Comparison of ENCODE assay signal across 1 cellular context in the genomic region with DNA sequence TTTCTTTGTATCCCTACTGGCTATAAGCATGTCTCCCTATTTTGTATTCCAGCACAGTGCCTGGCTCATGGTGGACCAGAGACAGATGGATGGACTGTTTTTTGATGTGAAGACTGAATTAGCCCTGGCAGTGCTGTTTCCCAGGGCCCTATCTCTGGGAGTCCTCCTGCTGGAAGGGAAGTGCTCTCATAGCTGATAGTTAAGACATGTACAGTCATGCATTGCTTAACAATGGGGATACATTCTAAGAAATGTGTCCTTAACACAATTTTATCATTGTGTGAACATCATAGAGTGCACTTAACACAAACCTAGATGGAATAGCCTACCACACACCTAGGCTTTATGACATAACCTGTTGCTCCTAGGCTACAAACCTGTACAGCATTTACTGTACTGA.
TF ChIP-seq lines count a peak whose summit lies in the region.

No MANE protein-coding gene starts in this region.

TF ChIP-seq in K562, 482 proteins besides CTCF, POLR2A, EP300 and RAD21 (continued from another document and continues in another):
- TF ChIP-seq, protein P1, sequence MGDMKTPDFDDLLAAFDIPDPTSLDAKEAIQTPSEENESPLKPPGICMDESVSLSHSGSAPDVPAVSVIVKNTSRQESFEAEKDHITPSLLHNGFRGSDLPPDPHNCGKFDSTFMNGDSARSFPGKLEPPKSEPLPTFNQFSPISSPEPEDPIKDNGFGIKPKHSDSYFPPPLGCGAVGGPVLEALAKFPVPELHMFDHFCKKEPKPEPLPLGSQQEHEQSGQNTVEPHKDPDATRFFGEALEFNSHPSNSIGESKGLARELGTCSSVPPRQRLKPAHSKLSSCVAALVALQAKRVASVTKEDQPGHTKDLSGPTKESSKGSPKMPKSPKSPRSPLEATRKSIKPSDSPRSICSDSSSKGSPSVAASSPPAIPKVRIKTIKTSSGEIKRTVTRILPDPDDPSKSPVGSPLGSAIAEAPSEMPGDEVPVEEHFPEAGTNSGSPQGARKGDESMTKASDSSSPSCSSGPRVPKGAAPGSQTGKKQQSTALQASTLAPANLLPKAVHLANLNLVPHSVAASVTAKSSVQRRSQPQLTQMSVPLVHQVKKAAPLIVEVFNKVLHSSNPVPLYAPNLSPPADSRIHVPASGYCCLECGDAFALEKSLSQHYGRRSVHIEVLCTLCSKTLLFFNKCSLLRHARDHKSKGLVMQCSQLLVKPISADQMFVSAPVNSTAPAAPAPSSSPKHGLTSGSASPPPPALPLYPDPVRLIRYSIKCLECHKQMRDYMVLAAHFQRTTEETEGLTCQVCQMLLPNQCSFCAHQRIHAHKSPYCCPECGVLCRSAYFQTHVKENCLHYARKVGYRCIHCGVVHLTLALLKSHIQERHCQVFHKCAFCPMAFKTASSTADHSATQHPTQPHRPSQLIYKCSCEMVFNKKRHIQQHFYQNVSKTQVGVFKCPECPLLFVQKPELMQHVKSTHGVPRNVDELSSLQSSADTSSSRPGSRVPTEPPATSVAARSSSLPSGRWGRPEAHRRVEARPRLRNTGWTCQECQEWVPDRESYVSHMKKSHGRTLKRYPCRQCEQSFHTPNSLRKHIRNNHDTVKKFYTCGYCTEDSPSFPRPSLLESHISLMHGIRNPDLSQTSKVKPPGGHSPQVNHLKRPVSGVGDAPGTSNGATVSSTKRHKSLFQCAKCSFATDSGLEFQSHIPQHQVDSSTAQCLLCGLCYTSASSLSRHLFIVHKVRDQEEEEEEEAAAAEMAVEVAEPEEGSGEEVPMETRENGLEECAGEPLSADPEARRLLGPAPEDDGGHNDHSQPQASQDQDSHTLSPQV (IDR thresholded peaks at IDR 0.05), result 0 out of 2 replicates have a peak, but pooled peaks have one; percentile 35
- no peak for TF ChIP-seq ZBED1 (IDR thresholded peaks at IDR 0.05)
- TF ChIP-seq, protein P2, sequence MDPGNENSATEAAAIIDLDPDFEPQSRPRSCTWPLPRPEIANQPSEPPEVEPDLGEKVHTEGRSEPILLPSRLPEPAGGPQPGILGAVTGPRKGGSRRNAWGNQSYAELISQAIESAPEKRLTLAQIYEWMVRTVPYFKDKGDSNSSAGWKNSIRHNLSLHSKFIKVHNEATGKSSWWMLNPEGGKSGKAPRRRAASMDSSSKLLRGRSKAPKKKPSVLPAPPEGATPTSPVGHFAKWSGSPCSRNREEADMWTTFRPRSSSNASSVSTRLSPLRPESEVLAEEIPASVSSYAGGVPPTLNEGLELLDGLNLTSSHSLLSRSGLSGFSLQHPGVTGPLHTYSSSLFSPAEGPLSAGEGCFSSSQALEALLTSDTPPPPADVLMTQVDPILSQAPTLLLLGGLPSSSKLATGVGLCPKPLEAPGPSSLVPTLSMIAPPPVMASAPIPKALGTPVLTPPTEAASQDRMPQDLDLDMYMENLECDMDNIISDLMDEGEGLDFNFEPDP (CRISPR knock-in tag; IDR thresholded peaks at IDR 0.05), result no peak
- no peak for TF ChIP-seq SNIP1 (IDR thresholded peaks at IDR 0.05; ENCODE audit: low read depth)
- TF ChIP-seq PRPF4 (IDR thresholded peaks at IDR 0.05; ENCODE audit: insufficient read depth, low read depth, low read length, poor library complexity, severe bottlenecking), result no peak
- TF ChIP-seq, protein P3, sequence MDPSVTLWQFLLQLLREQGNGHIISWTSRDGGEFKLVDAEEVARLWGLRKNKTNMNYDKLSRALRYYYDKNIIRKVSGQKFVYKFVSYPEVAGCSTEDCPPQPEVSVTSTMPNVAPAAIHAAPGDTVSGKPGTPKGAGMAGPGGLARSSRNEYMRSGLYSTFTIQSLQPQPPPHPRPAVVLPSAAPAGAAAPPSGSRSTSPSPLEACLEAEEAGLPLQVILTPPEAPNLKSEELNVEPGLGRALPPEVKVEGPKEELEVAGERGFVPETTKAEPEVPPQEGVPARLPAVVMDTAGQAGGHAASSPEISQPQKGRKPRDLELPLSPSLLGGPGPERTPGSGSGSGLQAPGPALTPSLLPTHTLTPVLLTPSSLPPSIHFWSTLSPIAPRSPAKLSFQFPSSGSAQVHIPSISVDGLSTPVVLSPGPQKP (CRISPR knock-in tag; IDR thresholded peaks at IDR 0.05), result no peak
- no peak for TF ChIP-seq MED1 (CRISPR knock-in tag; IDR thresholded peaks at IDR 0.05; ENCODE audit: borderline replicate concordance)
- TF ChIP-seq ILK (tag; IDR thresholded peaks at IDR 0.05; ENCODE audit: borderline replicate concordance, low read depth), result no peak
- TF ChIP-seq MTA3 (IDR thresholded peaks at IDR 0.05; ENCODE audit: borderline replicate concordance), result no peak
- TF ChIP-seq BCOR (IDR thresholded peaks at IDR 0.05), result no peak
- TF ChIP-seq, protein P4, sequence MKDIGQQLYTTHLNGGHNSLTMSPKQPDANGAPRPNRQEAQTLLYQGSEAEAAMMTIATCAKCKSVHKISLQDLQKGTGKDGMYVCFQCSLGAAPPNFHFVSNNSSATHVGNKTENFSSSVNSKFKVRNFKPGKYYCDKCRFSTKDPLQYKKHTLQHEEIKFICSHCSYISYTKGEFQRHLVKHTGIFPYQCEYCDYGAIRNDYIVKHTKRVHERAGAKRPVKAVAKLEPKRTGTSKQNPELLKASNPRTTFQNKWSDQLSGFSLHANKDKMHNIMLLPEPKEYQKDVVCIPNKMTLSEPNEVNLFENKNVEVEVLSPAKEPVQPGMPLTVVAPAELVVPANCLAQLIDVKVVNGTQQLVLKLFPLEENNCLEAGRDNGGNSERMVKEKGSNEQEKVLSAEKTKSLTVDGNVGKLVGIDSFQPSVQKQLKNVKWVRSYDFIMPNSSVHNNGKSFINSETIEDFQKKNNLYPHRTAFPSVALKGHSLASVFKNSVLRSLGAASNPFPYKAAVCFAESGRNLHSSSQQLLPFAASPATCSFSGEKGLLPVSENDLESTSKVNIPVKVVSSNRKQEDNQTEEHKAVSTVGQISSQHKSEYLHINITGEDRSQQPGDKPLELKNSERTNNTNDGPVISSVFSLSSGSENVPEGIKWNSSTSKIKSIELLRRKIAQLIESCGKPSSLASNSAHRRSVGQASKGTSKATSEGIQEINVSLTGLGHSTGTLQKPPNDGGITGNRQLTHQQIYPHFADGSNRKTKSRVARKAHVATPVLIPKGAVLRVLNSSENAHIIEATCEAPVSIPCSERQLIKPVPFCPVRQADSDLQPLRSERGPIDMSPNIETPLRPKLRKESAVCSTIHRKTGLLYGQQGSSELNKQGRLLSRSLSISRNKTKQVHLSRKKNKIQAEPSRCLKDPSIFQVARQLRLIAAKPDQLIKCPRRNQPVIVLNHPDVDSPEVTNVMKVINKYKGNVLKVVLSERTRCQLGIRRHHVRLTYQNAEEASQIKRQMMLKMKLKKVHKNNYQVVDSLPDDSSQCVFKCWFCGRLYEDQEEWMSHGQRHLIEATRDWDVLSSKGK (CRISPR knock-in tag; IDR thresholded peaks at IDR 0.05), result no peak
- TF ChIP-seq, protein P5, sequence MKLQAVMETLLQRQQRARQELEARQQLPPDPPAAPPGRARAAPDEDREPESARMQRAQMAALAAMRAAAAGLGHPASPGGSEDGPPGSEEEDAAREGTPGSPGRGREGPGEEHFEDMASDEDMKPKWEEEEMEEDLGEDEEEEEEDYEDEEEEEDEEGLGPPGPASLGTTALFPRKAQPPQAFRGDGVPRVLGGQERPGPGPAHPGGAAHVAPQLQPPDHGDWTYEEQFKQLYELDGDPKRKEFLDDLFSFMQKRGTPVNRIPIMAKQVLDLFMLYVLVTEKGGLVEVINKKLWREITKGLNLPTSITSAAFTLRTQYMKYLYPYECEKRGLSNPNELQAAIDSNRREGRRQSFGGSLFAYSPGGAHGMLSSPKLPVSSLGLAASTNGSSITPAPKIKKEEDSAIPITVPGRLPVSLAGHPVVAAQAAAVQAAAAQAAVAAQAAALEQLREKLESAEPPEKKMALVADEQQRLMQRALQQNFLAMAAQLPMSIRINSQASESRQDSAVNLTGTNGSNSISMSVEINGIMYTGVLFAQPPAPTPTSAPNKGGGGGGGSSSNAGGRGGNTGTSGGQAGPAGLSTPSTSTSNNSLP (IDR thresholded peaks at IDR 0.05; ENCODE audit: borderline replicate concordance, low read depth, low read length), result no peak
- TF ChIP-seq C11orf30 (IDR thresholded peaks at IDR 0.05; ENCODE audit: low read depth), result peak; percentile 42
- no peak for TF ChIP-seq TAF9B (IDR thresholded peaks at IDR 0.05; ENCODE audit: partially characterized antibody)
- TF ChIP-seq ZNF589 (CRISPR knock-in tag; IDR thresholded peaks at IDR 0.05; ENCODE audit: low read depth), result no peak
- TF ChIP-seq CREB1 (IDR thresholded peaks at IDR 0.05), result no peak
- no peak for TF ChIP-seq CREB1 (CRISPR knock-in tag; IDR thresholded peaks at IDR 0.05)
- peak; percentile 63; the same call in 1 of the 2 replicates for TF ChIP-seq MAFG (tag; conservative IDR thresholded peaks at IDR 0.05)
- TF ChIP-seq, protein P6, sequence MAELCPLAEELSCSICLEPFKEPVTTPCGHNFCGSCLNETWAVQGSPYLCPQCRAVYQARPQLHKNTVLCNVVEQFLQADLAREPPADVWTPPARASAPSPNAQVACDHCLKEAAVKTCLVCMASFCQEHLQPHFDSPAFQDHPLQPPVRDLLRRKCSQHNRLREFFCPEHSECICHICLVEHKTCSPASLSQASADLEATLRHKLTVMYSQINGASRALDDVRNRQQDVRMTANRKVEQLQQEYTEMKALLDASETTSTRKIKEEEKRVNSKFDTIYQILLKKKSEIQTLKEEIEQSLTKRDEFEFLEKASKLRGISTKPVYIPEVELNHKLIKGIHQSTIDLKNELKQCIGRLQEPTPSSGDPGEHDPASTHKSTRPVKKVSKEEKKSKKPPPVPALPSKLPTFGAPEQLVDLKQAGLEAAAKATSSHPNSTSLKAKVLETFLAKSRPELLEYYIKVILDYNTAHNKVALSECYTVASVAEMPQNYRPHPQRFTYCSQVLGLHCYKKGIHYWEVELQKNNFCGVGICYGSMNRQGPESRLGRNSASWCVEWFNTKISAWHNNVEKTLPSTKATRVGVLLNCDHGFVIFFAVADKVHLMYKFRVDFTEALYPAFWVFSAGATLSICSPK (IDR thresholded peaks at IDR 0.05; ENCODE audit: borderline replicate concordance), result no peak
- no peak for TF ChIP-seq ZNF165 (CRISPR knock-in tag; IDR thresholded peaks at IDR 0.05; ENCODE audit: borderline replicate concordance)
- peak; percentile 52 for TF ChIP-seq MAFF (IDR thresholded peaks at IDR 0.05; ENCODE audit: low read length)
- TF ChIP-seq SMC3 (conservative IDR thresholded peaks at IDR 0.05; ENCODE audit: insufficient read depth, low read depth, low read length), result no peak
- TF ChIP-seq, protein P7, sequence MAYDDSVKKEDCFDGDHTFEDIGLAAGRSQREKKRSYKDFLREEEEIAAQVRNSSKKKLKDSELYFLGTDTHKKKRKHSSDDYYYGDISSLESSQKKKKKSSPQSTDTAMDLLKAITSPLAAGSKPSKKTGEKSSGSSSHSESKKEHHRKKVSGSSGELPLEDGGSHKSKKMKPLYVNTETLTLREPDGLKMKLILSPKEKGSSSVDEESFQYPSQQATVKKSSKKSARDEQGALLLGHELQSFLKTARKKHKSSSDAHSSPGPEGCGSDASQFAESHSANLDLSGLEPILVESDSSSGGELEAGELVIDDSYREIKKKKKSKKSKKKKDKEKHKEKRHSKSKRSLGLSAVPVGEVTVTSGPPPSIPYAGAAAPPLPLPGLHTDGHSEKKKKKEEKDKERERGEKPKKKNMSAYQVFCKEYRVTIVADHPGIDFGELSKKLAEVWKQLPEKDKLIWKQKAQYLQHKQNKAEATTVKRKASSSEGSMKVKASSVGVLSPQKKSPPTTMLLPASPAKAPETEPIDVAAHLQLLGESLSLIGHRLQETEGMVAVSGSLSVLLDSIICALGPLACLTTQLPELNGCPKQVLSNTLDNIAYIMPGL (CRISPR knock-in tag; IDR thresholded peaks at IDR 0.05), result no peak
- TF ChIP-seq, protein P8, sequence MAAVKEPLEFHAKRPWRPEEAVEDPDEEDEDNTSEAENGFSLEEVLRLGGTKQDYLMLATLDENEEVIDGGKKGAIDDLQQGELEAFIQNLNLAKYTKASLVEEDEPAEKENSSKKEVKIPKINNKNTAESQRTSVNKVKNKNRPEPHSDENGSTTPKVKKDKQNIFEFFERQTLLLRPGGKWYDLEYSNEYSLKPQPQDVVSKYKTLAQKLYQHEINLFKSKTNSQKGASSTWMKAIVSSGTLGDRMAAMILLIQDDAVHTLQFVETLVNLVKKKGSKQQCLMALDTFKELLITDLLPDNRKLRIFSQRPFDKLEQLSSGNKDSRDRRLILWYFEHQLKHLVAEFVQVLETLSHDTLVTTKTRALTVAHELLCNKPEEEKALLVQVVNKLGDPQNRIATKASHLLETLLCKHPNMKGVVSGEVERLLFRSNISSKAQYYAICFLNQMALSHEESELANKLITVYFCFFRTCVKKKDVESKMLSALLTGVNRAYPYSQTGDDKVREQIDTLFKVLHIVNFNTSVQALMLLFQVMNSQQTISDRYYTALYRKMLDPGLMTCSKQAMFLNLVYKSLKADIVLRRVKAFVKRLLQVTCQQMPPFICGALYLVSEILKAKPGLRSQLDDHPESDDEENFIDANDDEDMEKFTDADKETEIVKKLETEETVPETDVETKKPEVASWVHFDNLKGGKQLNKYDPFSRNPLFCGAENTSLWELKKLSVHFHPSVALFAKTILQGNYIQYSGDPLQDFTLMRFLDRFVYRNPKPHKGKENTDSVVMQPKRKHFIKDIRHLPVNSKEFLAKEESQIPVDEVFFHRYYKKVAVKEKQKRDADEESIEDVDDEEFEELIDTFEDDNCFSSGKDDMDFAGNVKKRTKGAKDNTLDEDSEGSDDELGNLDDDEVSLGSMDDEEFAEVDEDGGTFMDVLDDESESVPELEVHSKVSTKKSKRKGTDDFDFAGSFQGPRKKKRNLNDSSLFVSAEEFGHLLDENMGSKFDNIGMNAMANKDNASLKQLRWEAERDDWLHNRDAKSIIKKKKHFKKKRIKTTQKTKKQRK (IDR thresholded peaks at IDR 0.05; ENCODE audit: borderline replicate concordance, low read depth, low read length), result no peak
- TF ChIP-seq SPI1 (IDR thresholded peaks at IDR 0.05; ENCODE audit: borderline replicate concordance, low read depth, low read length), result peak; percentile 60; the same call in 1 of the 2 replicates
- TF ChIP-seq FOXK1 (CRISPR knock-in tag; IDR thresholded peaks at IDR 0.05; ENCODE audit: borderline replicate concordance), result no peak
- TF ChIP-seq, protein P9, sequence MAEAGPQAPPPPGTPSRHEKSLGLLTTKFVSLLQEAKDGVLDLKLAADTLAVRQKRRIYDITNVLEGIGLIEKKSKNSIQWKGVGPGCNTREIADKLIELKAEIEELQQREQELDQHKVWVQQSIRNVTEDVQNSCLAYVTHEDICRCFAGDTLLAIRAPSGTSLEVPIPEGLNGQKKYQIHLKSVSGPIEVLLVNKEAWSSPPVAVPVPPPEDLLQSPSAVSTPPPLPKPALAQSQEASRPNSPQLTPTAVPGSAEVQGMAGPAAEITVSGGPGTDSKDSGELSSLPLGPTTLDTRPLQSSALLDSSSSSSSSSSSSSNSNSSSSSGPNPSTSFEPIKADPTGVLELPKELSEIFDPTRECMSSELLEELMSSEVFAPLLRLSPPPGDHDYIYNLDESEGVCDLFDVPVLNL (CRISPR knock-in tag; IDR thresholded peaks at IDR 0.05; ENCODE audit: low read depth), result no peak
- TF ChIP-seq ARID1B (IDR thresholded peaks at IDR 0.05), result peak; percentile 47; the same call in 1 of the 2 replicates
- no peak for TF ChIP-seq ZNF12 (CRISPR knock-in tag; IDR thresholded peaks at IDR 0.05)
- no peak for TF ChIP-seq TCF7 (IDR thresholded peaks at IDR 0.05; ENCODE audit: borderline replicate concordance)
- no peak for TF ChIP-seq ZNF41 (CRISPR knock-in tag; conservative IDR thresholded peaks at IDR 0.05)
- TF ChIP-seq, protein P10, sequence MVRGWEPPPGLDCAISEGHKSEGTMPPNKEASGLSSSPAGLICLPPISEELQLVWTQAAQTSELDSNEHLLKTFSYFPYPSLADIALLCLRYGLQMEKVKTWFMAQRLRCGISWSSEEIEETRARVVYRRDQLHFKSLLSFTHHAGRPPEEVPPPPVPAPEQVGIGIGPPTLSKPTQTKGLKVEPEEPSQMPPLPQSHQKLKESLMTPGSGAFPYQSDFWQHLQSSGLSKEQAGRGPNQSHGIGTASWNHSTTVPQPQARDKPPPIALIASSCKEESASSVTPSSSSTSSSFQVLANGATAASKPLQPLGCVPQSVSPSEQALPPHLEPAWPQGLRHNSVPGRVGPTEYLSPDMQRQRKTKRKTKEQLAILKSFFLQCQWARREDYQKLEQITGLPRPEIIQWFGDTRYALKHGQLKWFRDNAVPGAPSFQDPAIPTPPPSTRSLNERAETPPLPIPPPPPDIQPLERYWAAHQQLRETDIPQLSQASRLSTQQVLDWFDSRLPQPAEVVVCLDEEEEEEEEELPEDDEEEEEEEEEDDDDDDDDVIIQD (CRISPR knock-in tag; IDR thresholded peaks at IDR 0.05), result no peak
- TF ChIP-seq CREM (IDR thresholded peaks at IDR 0.05; ENCODE audit: low read depth), result no peak
